1 cellular context compared by ENCODE assay signal in genomic region chr22:19965771-19966709, GRCh38.
TF ChIP-seq lines count a peak whose summit lies in the region.

No MANE protein-coding gene starts in this region.

TF ChIP-seq in HepG2, 621 proteins besides CTCF, POLR2A, EP300 and RAD21:
- TF ChIP-seq ZBTB7A (CRISPR knock-in tag; IDR thresholded peaks at IDR 0.05), result 0 out of 2 replicates have a peak, but pooled peaks have one; percentile 46
- no peak for TF ChIP-seq XBP1 (CRISPR knock-in tag; IDR thresholded peaks at IDR 0.05)
- TF ChIP-seq POLR2G (IDR thresholded peaks at IDR 0.05; ENCODE audit: low read depth, low read length), result peak; percentile 32; the same call in 1 of the 2 replicates
- no peak for TF ChIP-seq ATAD3A (CRISPR knock-in tag; IDR thresholded peaks at IDR 0.05)
- peak; percentile 33 for TF ChIP-seq RBM22 (optimal IDR thresholded peaks at IDR 0.05; ENCODE audit: low read length)
- TF ChIP-seq ATF7 (IDR thresholded peaks at IDR 0.05), result peak; percentile 80
- no peak for TF ChIP-seq ATF7 (CRISPR knock-in tag; IDR thresholded peaks at IDR 0.05)
- TF ChIP-seq, protein P1, sequence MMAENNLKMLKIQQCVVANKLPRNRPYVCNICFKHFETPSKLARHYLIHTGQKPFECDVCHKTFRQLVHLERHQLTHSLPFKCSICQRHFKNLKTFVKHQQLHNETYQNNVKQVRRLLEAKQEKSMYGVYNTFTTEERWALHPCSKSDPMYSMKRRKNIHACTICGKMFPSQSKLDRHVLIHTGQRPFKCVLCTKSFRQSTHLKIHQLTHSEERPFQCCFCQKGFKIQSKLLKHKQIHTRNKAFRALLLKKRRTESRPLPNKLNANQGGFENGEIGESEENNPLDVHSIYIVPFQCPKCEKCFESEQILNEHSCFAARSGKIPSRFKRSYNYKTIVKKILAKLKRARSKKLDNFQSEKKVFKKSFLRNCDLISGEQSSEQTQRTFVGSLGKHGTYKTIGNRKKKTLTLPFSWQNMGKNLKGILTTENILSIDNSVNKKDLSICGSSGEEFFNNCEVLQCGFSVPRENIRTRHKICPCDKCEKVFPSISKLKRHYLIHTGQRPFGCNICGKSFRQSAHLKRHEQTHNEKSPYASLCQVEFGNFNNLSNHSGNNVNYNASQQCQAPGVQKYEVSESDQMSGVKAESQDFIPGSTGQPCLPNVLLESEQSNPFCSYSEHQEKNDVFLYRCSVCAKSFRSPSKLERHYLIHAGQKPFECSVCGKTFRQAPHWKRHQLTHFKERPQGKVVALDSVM (CRISPR knock-in tag; IDR thresholded peaks at IDR 0.05), result peak; percentile 47; the same call in 1 of the 2 replicates
- TF ChIP-seq, protein P2, sequence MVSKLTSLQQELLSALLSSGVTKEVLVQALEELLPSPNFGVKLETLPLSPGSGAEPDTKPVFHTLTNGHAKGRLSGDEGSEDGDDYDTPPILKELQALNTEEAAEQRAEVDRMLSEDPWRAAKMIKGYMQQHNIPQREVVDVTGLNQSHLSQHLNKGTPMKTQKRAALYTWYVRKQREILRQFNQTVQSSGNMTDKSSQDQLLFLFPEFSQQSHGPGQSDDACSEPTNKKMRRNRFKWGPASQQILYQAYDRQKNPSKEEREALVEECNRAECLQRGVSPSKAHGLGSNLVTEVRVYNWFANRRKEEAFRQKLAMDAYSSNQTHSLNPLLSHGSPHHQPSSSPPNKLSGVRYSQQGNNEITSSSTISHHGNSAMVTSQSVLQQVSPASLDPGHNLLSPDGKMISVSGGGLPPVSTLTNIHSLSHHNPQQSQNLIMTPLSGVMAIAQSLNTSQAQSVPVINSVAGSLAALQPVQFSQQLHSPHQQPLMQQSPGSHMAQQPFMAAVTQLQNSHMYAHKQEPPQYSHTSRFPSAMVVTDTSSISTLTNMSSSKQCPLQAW (CRISPR knock-in tag; IDR thresholded peaks at IDR 0.05), result 0 out of 2 replicates have a peak, but pooled peaks have one; percentile 43
- peak; percentile 12; the same call in 1 of the 2 replicates for TF ChIP-seq STAG1 (CRISPR knock-in tag; IDR thresholded peaks at IDR 0.05)
- TF ChIP-seq SMC3 (IDR thresholded peaks at IDR 0.05; ENCODE audit: low read length), result 0 out of 2 replicates have a peak, but pooled peaks have one; percentile 11
- TF ChIP-seq ZNF326 (CRISPR knock-in tag; IDR thresholded peaks at IDR 0.05; ENCODE audit: borderline replicate concordance), result no peak
- peak; percentile 25; the same call in 1 of the 2 replicates for TF ChIP-seq CREB1 (IDR thresholded peaks at IDR 0.05)
- TF ChIP-seq CREB1 (CRISPR knock-in tag; IDR thresholded peaks at IDR 0.05), result no peak
- no peak for TF ChIP-seq PHF8 (CRISPR knock-in tag; IDR thresholded peaks at IDR 0.05)
